Comparison of ENCODE assay signal across 6 cellular contexts in the genomic region with DNA sequence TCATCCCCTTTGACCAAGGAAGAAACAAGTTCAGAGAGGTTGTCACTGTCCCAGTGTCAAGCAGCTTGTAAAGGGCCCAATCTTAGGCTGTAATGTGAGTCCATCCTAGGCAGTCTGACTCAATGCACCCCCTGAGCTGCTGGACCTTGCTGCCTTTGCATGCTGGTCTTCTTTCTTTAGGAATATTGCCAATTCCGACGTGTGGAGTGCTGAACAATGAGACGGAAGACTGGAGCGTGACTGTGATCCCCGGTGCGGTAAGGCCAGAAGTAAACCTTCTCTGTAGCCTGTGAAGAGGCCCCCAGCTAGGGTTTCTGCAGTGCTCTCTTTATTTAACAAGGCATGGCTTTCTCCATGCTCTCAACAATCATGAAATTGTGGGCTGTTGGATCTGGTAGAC. TPM values are rescaled to one million over a fixed set of nuclear protein-coding genes. Genes with fewer than 3 reads are reported as not detected.
DNase-seq lines count a peak whose midpoint lies in the region; ATAC-seq and TF ChIP-seq lines count a peak whose summit lies in the region.

No MANE protein-coding gene starts in this region.

- H3K27me3 ChIP-seq in A673 (replicated peaks; ENCODE audit: insufficient read depth, low read depth, low read length, poor library complexity) (no peaks in the 10 kb centered on the region), iPS-15b (ENCODE audit: control insufficient read depth, insufficient read depth, low read length) (no peaks in the 10 kb centered on the region)

- H3K79me2 ChIP-seq in OCI-LY7 (ENCODE audit: insufficient read depth, low read depth, low read length), result no peaks in the 10 kb centered on the region

- H3K9me3 ChIP-seq in A673 (ENCODE audit: low read depth, low read length, poor library complexity, severe bottlenecking), result no peaks in the 10 kb centered on the region
- H3K9me3 ChIP-seq in OCI-LY7 (ENCODE audit: low read length), result no peaks in the 10 kb centered on the region
- H3K9me3 ChIP-seq in iPS-15b (ENCODE audit: control insufficient read depth, insufficient read depth, low read length), result no peaks in the 10 kb centered on the region

- H4K20me1 ChIP-seq in OCI-LY7 (ENCODE audit: insufficient read depth, low read length), result no peaks in the 10 kb centered on the region

- intact Hi-C loops in A673 (cut with micrococcal nuclease; ENCODE audit: unreplicated experiment) (no loop called here), OCI-LY7 (cut with micrococcal nuclease; ENCODE audit: unreplicated experiment) (no loop called here)

- CTCF ChIA-PET in A673 (lab: Charles Lee), result no interaction called here
- CTCF ChIA-PET in OCI-LY7 (lab: Charles Lee; ENCODE audit: unreplicated experiment), result no interaction called here

- H3K9me2 ChIP-seq in OCI-LY7 (ENCODE audit: insufficient read depth, low read length), result no peaks in the 10 kb centered on the region

- TF ChIP-seq CTCF in A673 (conservative IDR thresholded peaks at IDR 0.05; ENCODE audit: low read depth, low read length), result no peak
- TF ChIP-seq CTCF in OCI-LY7 (conservative IDR thresholded peaks at IDR 0.05; ENCODE audit: low read length), result no peak

- H3K4me1 ChIP-seq in A673 (ENCODE audit: insufficient read depth, low read length, poor library complexity, severe bottlenecking), result peaks cover 4% of the 10 kb centered on the region
- H3K4me1 ChIP-seq in OCI-LY7 (ENCODE audit: insufficient read depth, low read length, poor library complexity, severe bottlenecking), result peaks cover 4% of the 10 kb centered on the region
- H3K4me1 ChIP-seq in iPS-15b (ENCODE audit: control insufficient read depth, insufficient read depth, low read length), result no peaks in the 10 kb centered on the region

- H3K4me3 ChIP-seq in A673 (ENCODE audit: low read depth, low read length, poor library complexity, severe bottlenecking) (peak overlapping the region; percentile 70), OCI-LY7 (ENCODE audit: low read depth, low read length, poor library complexity, severe bottlenecking) (no peak overlapping the region), iPS-15b (ENCODE audit: low read depth, low read length) (peak overlapping the region; percentile 87)

- no peak for DNase-seq in A673 (ENCODE audit: low spot score)
- DNase-seq in OCI-LY7 (ENCODE audit: low spot score), result no peak
- DNase-seq in Kasumi-1 (lab: John Stamatoyannopoulos, UW), result no peak
- no peak for DNase-seq in putamen (ENCODE audit: low spot score)

- POLR2A ChIA-PET in A673 (lab: Charles Lee; ENCODE audit: low non-redundant PET) (no interaction called here), OCI-LY7 (lab: Charles Lee) (interaction anchor here (1.7 kb wide), 1 partner anchor 41 kb away, joined by 3 read pairs; no protein-coding TSS in a partner anchor)

- no TSS peak for BruUV-seq in A673 (replicated peaks; lab: Mats Ljungman, UMichigan)
- BruUV-seq in OCI-LY7 (replicated peaks; lab: Mats Ljungman, UMichigan), result no TSS peak

- no peak for ATAC-seq in HG03025 (IDR thresholded peaks at IDR 0.05; ENCODE audit: low FRiP score, unreplicated experiment)

- H3K36me3 ChIP-seq in A673 (ENCODE audit: insufficient read depth, low read length, poor library complexity, severe bottlenecking) (peaks cover 3% of the 10 kb centered on the region), OCI-LY7 (ENCODE audit: insufficient read depth, low read length) (no peaks in the 10 kb centered on the region), iPS-15b (ENCODE audit: control insufficient read depth, insufficient read depth, low read length) (no peaks in the 10 kb centered on the region)

- H3K27ac ChIP-seq in A673 (ENCODE audit: low read depth, low read length, poor library complexity, severe bottlenecking) (no peak overlapping the region), OCI-LY7 (ENCODE audit: low read depth, low read length, poor library complexity, severe bottlenecking) (no peak overlapping the region)

- peak overlapping the region; percentile 83 for H3K4me2 ChIP-seq in OCI-LY7 (ENCODE audit: low read length)

- H2AFZ ChIP-seq in OCI-LY7 (ENCODE audit: low read length), result no peak overlapping the region

- no peak overlapping the region for H3K9ac ChIP-seq in iPS-15b (ENCODE audit: low read depth, low read length)

RNA-seq across cellular contexts. Expression of a gene that starts 1.0 kb away (rescaled TPM):
- 9.6 and 11.8 TPM in 2 replicates for total RNA-seq in A673 (2021)
- total RNA-seq in OCI-LY7 (2014; rRNA removed; shearing (Covaris generic)), result 6.3 and 7.8 TPM in 2 replicates
- 3.7 and 4.7 TPM in 2 replicates for total RNA-seq in OCI-LY7 (2022)

RNA-seq across cellular contexts. Expression of a gene that starts 38.2 kb away (rescaled TPM):
- 44.9 and 45.9 TPM in 2 replicates for total RNA-seq in A673 (2021)
- total RNA-seq in OCI-LY7 (2014; rRNA removed; shearing (Covaris generic)), result 14.3 and 18.1 TPM in 2 replicates
- total RNA-seq in OCI-LY7 (2022), result 49.1 and 51.5 TPM in 2 replicates

RNA-seq across cellular contexts. Expression of a gene that starts 38.4 kb away (rescaled TPM):
- total RNA-seq in A673 (2021) (62.0 and 68.3 TPM in 2 replicates), OCI-LY7 (2022) (69.8 and 72.8 TPM in 2 replicates)
- 60.3 and 93.4 TPM in 2 replicates for total RNA-seq in OCI-LY7 (2014; rRNA removed; shearing (Covaris generic))

RNA-seq across cellular contexts. Expression of a gene that starts 40.3 kb away (rescaled TPM):
- total RNA-seq in A673 (2021) (56.0 and 70.9 TPM in 2 replicates), OCI-LY7 (2022) (59.0 and 68.1 TPM in 2 replicates)
- 44.2 and 52.8 TPM in 2 replicates for total RNA-seq in OCI-LY7 (2014; rRNA removed; shearing (Covaris generic))
